8 cellular contexts compared by ENCODE assay signal in genomic region chr2:71226965-71227560, GRCh38. TPM values are rescaled to one million over a fixed set of nuclear protein-coding genes. Genes with fewer than 3 reads are reported as not detected.
DNase-seq lines count a peak whose midpoint lies in the region; TF ChIP-seq lines count a peak whose summit lies in the region.

PAIP2B (minus strand) TSS chr2:71227103; CDS start chr2:71202589, 24,514 bp downstream.

- H3K4me2 ChIP-seq in H9 (ENCODE audit: insufficient read depth, insufficient read length, low read length) (peak within 1 kb of the TSS; percentile 89), MM.1S (ENCODE audit: low read depth, low read length) (peak within 1 kb of the TSS; percentile 91), neural progenitor cell (peak within 1 kb of the TSS; percentile 89)

- no peak within 1 kb of the TSS for H2BK120ac ChIP-seq in H9 (ENCODE audit: low read depth, low read length, poor library complexity, severe bottlenecking)

- no peak within 1 kb of the TSS for H2BK20ac ChIP-seq in H9 (ENCODE audit: low read depth, low read length, poor library complexity, severe bottlenecking)

- peak within 1 kb of the TSS; percentile 32 for H3K9ac ChIP-seq in H9 (ENCODE audit: extremely low read depth, insufficient read length, low read length)
- peak within 1 kb of the TSS; percentile 61 for H3K9ac ChIP-seq in MM.1S (ENCODE audit: low read length)
- peak within 1 kb of the TSS; percentile 29 for H3K9ac ChIP-seq in neural progenitor cell
- H3K9ac ChIP-seq in stomach smooth muscle (ENCODE audit: low read length in 2 of 2): peak within 1 kb of the TSS; percentile 74 to 82

- no peak within 1 kb of the TSS for H3T11ph ChIP-seq in H9 (ENCODE audit: low read length)

- H3K4me1 Mint-ChIP-seq in H9 (peaks cover 11 to 13% of the 10 kb centered on the region in 2 experiments), neural progenitor cell (peaks cover 13% of the 10 kb centered on the region)

- H3K18ac ChIP-seq in H9 (ENCODE audit: insufficient read length, low read depth, low read length): peak within 1 kb of the TSS; percentile 24

- H2BK12ac ChIP-seq in H9 (ENCODE audit: insufficient read length, low read depth, low read length): no peak within 1 kb of the TSS

- peak within 1 kb of the TSS; percentile 19; the same call in 1 of the 2 replicates for H3K14ac ChIP-seq in H9 (ENCODE audit: insufficient read depth, low read length)

- no peak within 1 kb of the TSS for H2BK5ac ChIP-seq in H9 (ENCODE audit: insufficient read length, low read length)

- no peak within 1 kb of the TSS for H4K5ac ChIP-seq in H9 (ENCODE audit: insufficient read length, low read depth, low read length)

- H3K27ac Mint-ChIP-seq in H9: peak within 1 kb of the TSS; percentile 94 to 98 (median 97); a peak in 6 of 7 replicates
- H3K27ac Mint-ChIP-seq in neural progenitor cell: peak within 1 kb of the TSS; percentile 79

- peak; percentile 99 for DNase-seq in ELR (ENCODE audit: low read depth)
- peak; percentile 100 for DNase-seq in H9
- DNase-seq in MM.1S: peak; percentile 99
- peak; percentile 99 to 100 for DNase-seq in SJCRH30
- DNase-seq in activated naive CD4-positive, alpha-beta T cell treated with Interleukin-2 at 50 U/mL for 16 hours: peak; percentile 98
- peak; percentile 100 for DNase-seq in foreskin melanocyte
- DNase-seq in neural progenitor cell (ENCODE audit: low spot score): peak; percentile 100

- H3K4me1 ChIP-seq in H9 (ENCODE audit: insufficient read depth, low read length): no peaks in the 10 kb centered on the region
- H3K4me1 ChIP-seq in MM.1S (ENCODE audit: low read length): peaks cover 13% of the 10 kb centered on the region; the same call in 1 of the 2 replicates
- H3K4me1 ChIP-seq in SJCRH30: peaks cover 3% of the 10 kb centered on the region; the same call in 1 of the 2 replicates
- H3K4me1 ChIP-seq in neural progenitor cell: peaks cover 9% of the 10 kb centered on the region
- peaks cover 9% of the 10 kb centered on the region for H3K4me1 ChIP-seq in stomach smooth muscle (ENCODE audit: control insufficient read depth, insufficient read depth, low read length)

- H3K27me3 ChIP-seq in H9 (ENCODE audit: insufficient read depth, low read length): no peaks in the 10 kb centered on the region
- no peaks in the 10 kb centered on the region for H3K27me3 ChIP-seq in MM.1S (replicated peaks; ENCODE audit: insufficient read depth, low read length)
- no peaks in the 10 kb centered on the region for H3K27me3 ChIP-seq in SJCRH30
- H3K27me3 ChIP-seq in neural progenitor cell: no peaks in the 10 kb centered on the region
- H3K27me3 ChIP-seq in stomach smooth muscle (ENCODE audit: control insufficient read depth in 1 of 2, insufficient read depth in 2 of 2, low read length in 2 of 2): no peaks in the 10 kb centered on the region

- H3K4ac ChIP-seq in H9 (ENCODE audit: low read depth, low read length): no peak within 1 kb of the TSS

- peaks cover 12% of the 10 kb centered on the region for H3K27me3 Mint-ChIP-seq in H9 (ENCODE audit: low read depth)
- H3K27me3 Mint-ChIP-seq in neural progenitor cell (ENCODE audit: insufficient read depth, low read depth): peaks cover 6% of the 10 kb centered on the region

- H3K27ac ChIP-seq in H9 (ENCODE audit: insufficient read length, low read depth, low read length): no peak within 1 kb of the TSS
- H3K27ac ChIP-seq in MM.1S (ENCODE audit: low read length): peak within 1 kb of the TSS; percentile 66; the same call in 1 of the 2 replicates
- no peak within 1 kb of the TSS for H3K27ac ChIP-seq in SJCRH30
- H3K27ac ChIP-seq in neural progenitor cell: peak within 1 kb of the TSS; percentile 64
- peak within 1 kb of the TSS; percentile 53 for H3K27ac ChIP-seq in stomach smooth muscle (ENCODE audit: low read length)

- H3K9me3 ChIP-seq in H9 (ENCODE audit: control insufficient read depth, low read depth, low read length) (no peaks in the 10 kb centered on the region), MM.1S (replicated peaks; ENCODE audit: insufficient read depth, low read length) (no peaks in the 10 kb centered on the region), SJCRH30 (replicated peaks) (no peaks in the 10 kb centered on the region), neural progenitor cell (ENCODE audit: low read depth) (no peaks in the 10 kb centered on the region), stomach smooth muscle (ENCODE audit: control insufficient read depth in 2 of 2, low read length in 2 of 2) (no peaks in the 10 kb centered on the region)

- no peak within 1 kb of the TSS for H4K91ac ChIP-seq in H9 (ENCODE audit: insufficient read length, low read depth, low read length)

- TF ChIP-seq CTCF in H9 (conservative IDR thresholded peaks at IDR 0.05) (no peak), MM.1S (IDR thresholded peaks at IDR 0.05; ENCODE audit: low read length) (no peak; the same call in 1 of the 2 replicates), neural progenitor cell (IDR thresholded peaks at IDR 0.05) (no peak)

- H3K9me3 Mint-ChIP-seq in H9: peaks cover 8 to 14% of the 10 kb centered on the region in 2 experiments; a peak in 4 of 5 replicates
- H3K9me3 Mint-ChIP-seq in neural progenitor cell: no peaks in the 10 kb centered on the region

- no peaks in the 10 kb centered on the region for H3K79me1 ChIP-seq in H9 (ENCODE audit: insufficient read depth, low read depth, low read length, poor library complexity, severe bottlenecking)

- H3K9me2 ChIP-seq in MM.1S (replicated peaks; ENCODE audit: insufficient read depth, low read length): no peaks in the 10 kb centered on the region

- H2AK5ac ChIP-seq in H9 (ENCODE audit: insufficient read length, low read length): no peak within 1 kb of the TSS

- H4K8ac ChIP-seq in H9 (replicated peaks; ENCODE audit: insufficient read length, low read depth, low read length): no peak within 1 kb of the TSS

- peaks cover 0 to 6% (median 3%) of the 10 kb centered on the region in 3 experiments; a peak in 2 of 7 replicates for H3K36me3 Mint-ChIP-seq in H9 (ENCODE audit: insufficient read depth in 1 of 3, low read depth in 3 of 3)
- H3K36me3 Mint-ChIP-seq in neural progenitor cell: no peaks in the 10 kb centered on the region

- H2BK15ac ChIP-seq in H9 (ENCODE audit: low read depth, low read length): no peak within 1 kb of the TSS

- H2AFZ ChIP-seq in H9 (ENCODE audit: low read length): no peak within 1 kb of the TSS
- H2AFZ ChIP-seq in MM.1S (ENCODE audit: low read length): peak within 1 kb of the TSS; percentile 85
- H2AFZ ChIP-seq in neural progenitor cell (replicated peaks): peak within 1 kb of the TSS; percentile 85

- H3K4me3 Mint-ChIP-seq in H9 (peak within 1 kb of the TSS; percentile 95 to 96), neural progenitor cell (peak within 1 kb of the TSS; percentile 98)

- WGBS in H9 (ENCODE audit: extremely low coverage, insufficient read length, low lambda C conversion rate): no CpG with 5 or more reads among the region's 30 CpGs

- H4K20me1 ChIP-seq in H9 (ENCODE audit: control insufficient read depth, insufficient read depth, insufficient read length): no peaks in the 10 kb centered on the region
- no peaks in the 10 kb centered on the region for H4K20me1 ChIP-seq in MM.1S (ENCODE audit: insufficient read depth, low read length)
- H4K20me1 ChIP-seq in neural progenitor cell (ENCODE audit: low read depth): peaks cover 8% of the 10 kb centered on the region

- H3K4me3 ChIP-seq in MM.1S (ENCODE audit: low read length) (peak within 1 kb of the TSS; percentile 80), SJCRH30 (peak within 1 kb of the TSS; percentile 74), neural progenitor cell (peak within 1 kb of the TSS; percentile 66), stomach smooth muscle (ENCODE audit: low read length in 2 of 2) (peak within 1 kb of the TSS; percentile 93 to 97)

- no peak within 1 kb of the TSS for H3K23ac ChIP-seq in H9 (ENCODE audit: insufficient read length, low read depth, low read length)

- H3F3A ChIP-seq in MM.1S (ENCODE audit: insufficient read depth, low read length) (no peaks in the 10 kb centered on the region), neural progenitor cell (ENCODE audit: low read depth) (peaks cover 19% of the 10 kb centered on the region)

- no peaks in the 10 kb centered on the region for H3K36me3 ChIP-seq in MM.1S (replicated peaks; ENCODE audit: insufficient read depth, low read length)
- H3K36me3 ChIP-seq in SJCRH30: no peaks in the 10 kb centered on the region
- no peaks in the 10 kb centered on the region for H3K36me3 ChIP-seq in neural progenitor cell
- H3K36me3 ChIP-seq in stomach smooth muscle (ENCODE audit: control insufficient read depth in 2 of 2, insufficient read depth in 2 of 2, low read length in 2 of 2): no peaks in the 10 kb centered on the region

- no peak within 1 kb of the TSS for H3K56ac ChIP-seq in H9 (ENCODE audit: insufficient read length, low read depth, low read length)

- H3K79me2 ChIP-seq in H9 (ENCODE audit: insufficient read depth, low read length) (no peaks in the 10 kb centered on the region), MM.1S (ENCODE audit: low read length) (no peaks in the 10 kb centered on the region), neural progenitor cell (ENCODE audit: low read depth) (peaks cover 21% of the 10 kb centered on the region)

- peaks cover 6% of the 10 kb centered on the region for H3K23me2 ChIP-seq in H9 (ENCODE audit: insufficient read length, low read depth, low read length, poor library complexity, severe bottlenecking)

RNA-seq across cellular contexts. Expression of gene PAIP2B, which starts in this region (rescaled TPM):
- total RNA-seq in H9 (2021): 16.8 and 17.7 TPM in 2 replicates
- 2.8 and 3.1 TPM in 2 replicates for total RNA-seq in SJCRH30 (2014; rRNA removed; shearing (Covaris generic))
- total RNA-seq in neural progenitor cell (ENCODE audit: low replicate concordance): 12.5 and 17.1 TPM in 2 replicates

Comparison
In these comparisons a context has a peak if more than half of its experiments do, and no peak if none do; other contexts are left out.
1. H3K27ac ChIP-seq: peak in MM.1S (single experiment), neural progenitor cell (single experiment) and stomach smooth muscle (single experiment); none in H9 (single experiment) and SJCRH30 (single experiment).
2. Peak in every context shown above with its lines, with median percentiles within 50 percentile points of each other: DNase-seq, H3K4me2 ChIP-seq, H3K9ac ChIP-seq and H3K4me3 ChIP-seq.